1 cellular context compared by ENCODE assay signal in genomic region chr5:146076028-146076427, GRCh38.
TF ChIP-seq lines count a peak whose summit lies in the region.

No MANE protein-coding gene starts in this region.

TF ChIP-seq in H1, 55 proteins besides CTCF, POLR2A, EP300 and RAD21:
- TF ChIP-seq SIX5 (IDR thresholded peaks at IDR 0.05; ENCODE audit: low read depth, low read length) (no peak), KDM1A (IDR thresholded peaks at IDR 0.05; ENCODE audit: borderline replicate concordance, low read length) (0 out of 2 replicates have a peak, but pooled peaks have one; percentile 42)
